ENCODE assay signal across 8 cellular contexts in genomic region chr2:130342020-130342532, GRCh38. TPM values are rescaled to one million over a fixed set of nuclear protein-coding genes. Genes with fewer than 3 reads are reported as not detected.
DNase-seq lines count a peak whose midpoint lies in the region; ATAC-seq and TF ChIP-seq lines count a peak whose summit lies in the region.

No MANE protein-coding gene starts in this region.

- H3K4me1 ChIP-seq in adrenal gland (replicated peaks in 1 of 2) (peaks cover 8 to 25% of the 10 kb centered on the region in 2 donors), heart right ventricle (peaks cover 3 to 30% (median 16%) of the 10 kb centered on the region in 9 donors), upper lobe of right lung (peaks cover 9% of the 10 kb centered on the region)

- WGBS in adrenal gland, 4 donors = 0 to 2% (median 1%) methylated on average over 11 to 24 of the region's 24 CpGs
- 0% methylated on average over 24 of the region's 24 CpGs for WGBS in heart right ventricle, 2 donors

- H3K27me3 ChIP-seq in adrenal gland (no peaks in the 10 kb centered on the region), heart right ventricle (no peaks in the 10 kb centered on the region), upper lobe of right lung (no peaks in the 10 kb centered on the region)

- peak overlapping the region; percentile 55 to 92 (median 90) for H3K27ac ChIP-seq in adrenal gland
- H3K27ac ChIP-seq in heart right ventricle = peak overlapping the region; percentile 69 to 97 (median 92)
- peak overlapping the region; percentile 95 for H3K27ac ChIP-seq in upper lobe of right lung

- DNase-seq in GM13976 (ENCODE audit: low spot score) (peak; percentile 94), NCI-H1436 treated with DMSO at 0.1 percent for 48 hours (lab: John Stamatoyannopoulos, UW) (peak; percentile 75), T follicular helper cell (ENCODE audit: low read depth) (peak; percentile 78), adrenal gland (peak; percentile 88 to 96 (median 94)), heart right ventricle (peak; percentile 84 to 94), posterior vena cava (ENCODE audit: low spot score) (peak; percentile 94), upper lobe of right lung (peak; percentile 93)

- ATAC-seq in HG02852 (IDR thresholded peaks at IDR 0.05; ENCODE audit: unreplicated experiment) (peak; percentile 72), heart right ventricle (peak; percentile 84 to 94 (median 90)), upper lobe of right lung (peak; percentile 89)

- in situ Hi-C loops in GM13976 (cut with MboI; ENCODE audit: low sequenced_read_pairs, unreplicated experiment) = loop anchor here (25.0 kb wide), 1 partner anchor 155 kb away; the partner anchor contains the start of genes MZT2B, SMPD4 and TUBA3E

- H3K36me3 ChIP-seq in adrenal gland (replicated peaks in 1 of 2) (peaks cover 0 to 44% of the 10 kb centered on the region in 2 donors), heart right ventricle (peaks cover 0 to 61% (median 26%) of the 10 kb centered on the region in 9 donors), upper lobe of right lung (peaks cover 47% of the 10 kb centered on the region)

- TF ChIP-seq POLR2A in adrenal gland (IDR thresholded peaks at IDR 0.05) = peak in 1 of 2 donors; percentile 71

- peak overlapping the region; percentile 43 to 82 (median 62) for H3K4me3 ChIP-seq in adrenal gland
- H3K4me3 ChIP-seq in heart right ventricle = peak overlapping the region; percentile 49 to 96 (median 77)
- peak overlapping the region; percentile 76 for H3K4me3 ChIP-seq in upper lobe of right lung

- intact Hi-C loops in adrenal gland (cut with DNase I) = no loop called here
- intact Hi-C loops in heart right ventricle (cut with DNase I) = loop anchor here in 3 of 10 donors (1.0 to 5.0 kb wide), 3 partner anchors 49 to 465 kb away; partner anchors contain the start of genes MZT2B (in 2 of the 3) and SMPD4 (in 2 of the 3)
- intact Hi-C loops in posterior vena cava (cut with DNase I) = no loop called here
- intact Hi-C loops in upper lobe of right lung (cut with DNase I) = no loop called here

- TF ChIP-seq CTCF in GM13976 (IDR thresholded peaks at IDR 0.05; ENCODE audit: borderline replicate concordance, control extremely low read depth, extremely low read depth, insufficient read depth, missing control alignments) = no peak
- no peak for TF ChIP-seq CTCF in adrenal gland (IDR thresholded peaks at IDR 0.05)
- peak in 1 of 9 donors; percentile 2 for TF ChIP-seq CTCF in heart right ventricle (IDR thresholded peaks at IDR 0.05)
- TF ChIP-seq CTCF in upper lobe of right lung (IDR thresholded peaks at IDR 0.05) = no peak

- H3K9me3 ChIP-seq in adrenal gland (replicated peaks in 1 of 3) (no peaks in the 10 kb centered on the region), heart right ventricle (no peaks in the 10 kb centered on the region), upper lobe of right lung (no peaks in the 10 kb centered on the region)

RNA-seq across cellular contexts. Expression of gene IMP4, which starts 0.6 kb away (rescaled TPM):
- 100 to 1,000 TPM in 2 of 8 donors, 10 to 100 TPM in 6; 62.7 to 114 (median 83.2) TPM for total RNA-seq in adrenal gland
- 100 to 1,000 TPM in 2 of 3 donors, 10 to 100 TPM in 1; 55.8 to 141 (median 117) TPM for polyA plus RNA-seq in adrenal gland
- total RNA-seq in heart right ventricle = 10 to 100 TPM; 50.6 to 82.0 (median 61.6) TPM
- 100 to 1,000 TPM in 1 of 2 donors, 10 to 100 TPM in 1; 82.3 to 190 TPM for polyA plus RNA-seq in heart right ventricle
- total RNA-seq in posterior vena cava = 10 to 100 TPM; 48.7 to 60.5 TPM
- total RNA-seq in upper lobe of right lung = 55.7 TPM

RNA-seq across cellular contexts. Expression of gene PTPN18, which starts 13.8 kb away (rescaled TPM):
- total RNA-seq in adrenal gland (10 to 100 TPM; 21.9 to 74.1 (median 42.9) TPM), heart right ventricle (10 to 100 TPM in 7 of 10 donors, 1 to 10 TPM in 3; 7.8 to 24.3 (median 11.2) TPM), posterior vena cava (10 to 100 TPM; 33.6 to 58.7 TPM), upper lobe of right lung (67.8 TPM)
- polyA plus RNA-seq in adrenal gland (10 to 100 TPM; 32.3 to 64.4 (median 42.2) TPM), heart right ventricle (10 to 100 TPM; 17.3 to 35.0 TPM)

Comparison
In these comparisons a context has a peak if more than half of its experiments do, and no peak if none do; other contexts are left out.
1. Peak in every context shown above with its lines: DNase-seq, ATAC-seq, H3K4me3 ChIP-seq and H3K27ac ChIP-seq.